Comparison of ENCODE assay signal across 8 cellular contexts in genomic region chr2:69643602-69644505, GRCh38. TPM values are rescaled to one million over a fixed set of nuclear protein-coding genes. Genes with fewer than 3 reads are reported as not detected.
DNase-seq lines count a peak whose midpoint lies in the region; ATAC-seq and TF ChIP-seq lines count a peak whose summit lies in the region.

Gene AAK1, minus strand, starts transcription at chr2:69643739. Its CDS starts 699 bp downstream, at chr2:69643040.

- in situ Hi-C loops in KBM-7 (cut with MboI; ENCODE audit: low pct_unique_long_range_greater_than_20kb, low sequenced_read_pairs): no loop called here

- peak within 1 kb of the TSS; percentile 85 to 86 for H3K4me3 ChIP-seq in esophagus (ENCODE audit: low read depth in 1 of 2, low read length in 2 of 2)
- H3K4me3 ChIP-seq in mucosa of stomach (ENCODE audit: low read length): peak within 1 kb of the TSS; percentile 61

- peaks cover 0 to 5% of the 10 kb centered on the region in 2 donors for H3K36me3 ChIP-seq in esophagus (ENCODE audit: control insufficient read depth in 2 of 2, insufficient read depth in 2 of 2, low read length in 1 of 2)
- H3K36me3 ChIP-seq in mucosa of stomach (ENCODE audit: control insufficient read depth, insufficient read depth, low read length): no peaks in the 10 kb centered on the region

- peak; percentile 37 for ATAC-seq in GM21619 (IDR thresholded peaks at IDR 0.05; ENCODE audit: unreplicated experiment)
- ATAC-seq in activated T-cell treated with anti-CD3 and anti-CD28 coated beads, Interleukin-2, amount 50 U/mL, for 4 hours: peak; percentile 63 to 64

- H3K4me1 Mint-ChIP-seq in activated T-cell treated with anti-CD3 and anti-CD28 coated beads, Interleukin-2, amount 50 U/mL, for 4 hours (ENCODE audit: low read depth): peaks cover 61% of the 10 kb centered on the region

- H3K9me3 ChIP-seq in esophagus (ENCODE audit: control insufficient read depth in 2 of 2, insufficient read depth in 1 of 2, low read depth in 1 of 2, low read length in 1 of 2): no peaks in the 10 kb centered on the region
- no peaks in the 10 kb centered on the region for H3K9me3 ChIP-seq in mucosa of stomach (ENCODE audit: control insufficient read depth, low read length)

- H3K27me3 Mint-ChIP-seq in activated T-cell treated with anti-CD3 and anti-CD28 coated beads, Interleukin-2, amount 50 U/mL, for 4 hours (ENCODE audit: low read depth): no peaks in the 10 kb centered on the region

- H3K27ac ChIP-seq in esophagus (ENCODE audit: low read depth in 2 of 2, low read length in 1 of 2): peak within 1 kb of the TSS; percentile 95 to 96

- H3K4me1 ChIP-seq in esophagus (ENCODE audit: control insufficient read depth in 2 of 2, insufficient read depth in 2 of 2, low read length in 1 of 2) (peaks cover 0 to 2% of the 10 kb centered on the region in 2 donors), mucosa of stomach (ENCODE audit: control insufficient read depth, insufficient read depth, low read length) (peaks cover 19% of the 10 kb centered on the region)

- H3K27me3 ChIP-seq in esophagus (ENCODE audit: control insufficient read depth in 1 of 2, insufficient read depth in 2 of 2, low read length in 2 of 2) (no peaks in the 10 kb centered on the region), mucosa of stomach (ENCODE audit: control insufficient read depth, insufficient read depth, low read length) (no peaks in the 10 kb centered on the region)

- DNase-seq in DMS 273 (lab: John Stamatoyannopoulos, UW; ENCODE audit: unreplicated experiment) (peak; percentile 95), KBM-7 (peak; percentile 93)
- peak; percentile 63 for DNase-seq in activated T-cell treated with anti-CD3 and anti-CD28 coated beads, Interleukin-2, amount 50 U/mL, for 4 hours
- DNase-seq in stimulated activated CD8-positive, alpha-beta memory T cell treated with anti-CD3 and anti-CD28 coated beads, Interleukin-7, amount 100 ng/mL, for 1 hour (ENCODE audit: low read depth in 2 of 2): peak; percentile 56 to 59

- peak within 1 kb of the TSS; percentile 91 for H3K4me3 Mint-ChIP-seq in activated T-cell treated with anti-CD3 and anti-CD28 coated beads, Interleukin-2, amount 50 U/mL, for 4 hours

- peak within 1 kb of the TSS; percentile 95 for H3K9ac ChIP-seq in mucosa of stomach (ENCODE audit: low read length)

- H3K9me3 Mint-ChIP-seq in activated T-cell treated with anti-CD3 and anti-CD28 coated beads, Interleukin-2, amount 50 U/mL, for 4 hours: no peaks in the 10 kb centered on the region

- peaks cover 15% of the 10 kb centered on the region for H3K36me3 Mint-ChIP-seq in activated T-cell treated with anti-CD3 and anti-CD28 coated beads, Interleukin-2, amount 50 U/mL, for 4 hours (ENCODE audit: insufficient read depth)

- WGBS in esophagus, 2 donors: 0% methylated on average over 64 to 81 of the region's 81 CpGs

TF ChIP-seq in PFSK-1, 5 proteins besides CTCF, POLR2A, EP300 and RAD21:
- TF ChIP-seq FOXP2 (optimal IDR thresholded peaks at IDR 0.05; ENCODE audit: borderline replicate concordance, extremely low read depth, extremely low read length, insufficient read depth): no peak
- TF ChIP-seq SIN3A (IDR thresholded peaks at IDR 0.05; ENCODE audit: borderline replicate concordance, insufficient read depth, low read length): peak; percentile 68; the same call in 1 of the 2 replicates
- peak in 1 of 2 experiments; percentile 56; a peak in 1 of 4 replicates for TF ChIP-seq REST (IDR thresholded peaks at IDR 0.05; ENCODE audit: insufficient read depth in 1 of 2, low read depth in 2 of 2, low read length in 2 of 2)
- TF ChIP-seq POLR2AphosphoS5 (IDR thresholded peaks at IDR 0.05; ENCODE audit: low read depth, low read length): peak; percentile 75
- peak; percentile 85 for TF ChIP-seq TAF1 (IDR thresholded peaks at IDR 0.05; ENCODE audit: borderline replicate concordance, insufficient read depth, low read length)

RNA-seq across cellular contexts. Expression of gene AAK1, which starts in this region (rescaled TPM):
- 25.8 TPM for polyA plus RNA-seq in PFSK-1 (2012; ENCODE audit: insufficient read length, low read depth)
- 10 to 100 TPM; 46.1 to 54.5 (median 51.6) TPM for total RNA-seq in activated T-cell treated with anti-CD3 and anti-CD28 coated beads, Interleukin-2, amount 50 U/mL, for 4 hours
- polyA plus RNA-seq in esophagus: 1 to 10 TPM; 4.4 to 8.4 TPM

Comparison
In these comparisons a context has a peak if more than half of its experiments do, and no peak if none do; other contexts are left out.
1. Peak in every context shown above with its lines: DNase-seq, ATAC-seq, H3K4me3 ChIP-seq and H3K27ac ChIP-seq.